ENCODE assay signal across 1 cellular context in genomic region chr3:99871231-99871898, GRCh38.
TF ChIP-seq lines count a peak whose summit lies in the region.

No MANE protein-coding gene starts in this region.

TF ChIP-seq in IMR-90, 13 proteins besides CTCF, POLR2A, EP300 and RAD21:
- TF ChIP-seq, protein P1, sequence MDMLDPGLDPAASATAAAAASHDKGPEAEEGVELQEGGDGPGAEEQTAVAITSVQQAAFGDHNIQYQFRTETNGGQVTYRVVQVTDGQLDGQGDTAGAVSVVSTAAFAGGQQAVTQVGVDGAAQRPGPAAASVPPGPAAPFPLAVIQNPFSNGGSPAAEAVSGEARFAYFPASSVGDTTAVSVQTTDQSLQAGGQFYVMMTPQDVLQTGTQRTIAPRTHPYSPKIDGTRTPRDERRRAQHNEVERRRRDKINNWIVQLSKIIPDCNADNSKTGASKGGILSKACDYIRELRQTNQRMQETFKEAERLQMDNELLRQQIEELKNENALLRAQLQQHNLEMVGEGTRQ (IDR thresholded peaks at IDR 0.05; ENCODE audit: low read depth, low read length) = no peak
TF ChIP-seq in IMR-90: peak in this region for 0.
